11 cellular contexts compared by ENCODE assay signal in the genomic region with DNA sequence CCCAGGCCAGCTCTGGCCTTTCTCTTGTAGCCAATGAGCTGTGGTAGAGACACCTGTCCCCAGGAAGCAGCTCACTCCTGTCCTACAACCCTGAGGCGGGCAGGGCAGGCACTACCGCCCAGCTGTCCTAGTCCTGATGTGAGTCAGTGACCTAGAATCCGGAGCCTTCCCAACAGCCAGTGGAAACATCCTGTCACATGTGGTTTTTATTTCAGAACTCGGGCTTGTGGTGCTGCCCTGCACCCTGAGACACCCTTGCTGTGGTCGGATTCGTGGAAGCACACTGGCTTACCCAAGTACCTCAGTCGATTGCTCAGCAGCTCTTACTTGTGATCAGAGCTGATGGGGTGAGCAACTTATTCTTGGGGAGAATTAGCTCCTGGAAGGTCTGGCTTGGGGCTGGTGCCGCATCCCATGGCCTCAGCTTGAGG.
DNase-seq lines count a peak whose midpoint lies in the region; ATAC-seq and TF ChIP-seq lines count a peak whose summit lies in the region.
"Had no signal": no experiment of that assay in that cellular context is flagged by ENCODE, and none has a peak within 500 bp of the region (broad histone marks: within the 10 kb centered on the region; RNA-seq: fewer than 3 reads in every experiment).

No MANE protein-coding gene starts in this region.

- no peak for TF ChIP-seq CTCF in BJ (IDR thresholded peaks at IDR 0.05; ENCODE audit: insufficient read depth, low read depth, low read length)
- no peak for TF ChIP-seq CTCF in HFFc6 (IDR thresholded peaks at IDR 0.05)

- H3K9me3 Mint-ChIP-seq in HFFc6: no peaks in the 10 kb centered on the region

- peak overlapping the region; percentile 38 for H3K4me3 Mint-ChIP-seq in HFFc6

- peak overlapping the region; percentile 78 for H3K27ac Mint-ChIP-seq in HFFc6

- POLR2A ChIA-PET in BJ (lab: Charles Lee): no interaction called here

- H3K36me3 ChIP-seq in BJ (ENCODE audit: control insufficient read depth, insufficient read depth, low read length): no peaks in the 10 kb centered on the region
- H3K36me3 ChIP-seq: lower lobe of right lung, upper lobe of left lung had no signal

- ATAC-seq in HG03280 (IDR thresholded peaks at IDR 0.05; ENCODE audit: unreplicated experiment) (no peak), GM21786 (IDR thresholded peaks at IDR 0.05; ENCODE audit: unreplicated experiment) (no peak)
- ATAC-seq: lower lobe of right lung had no signal

- peaks cover 60% of the 10 kb centered on the region for H3K4me1 Mint-ChIP-seq in HFFc6 (ENCODE audit: low read depth)

- DNase-seq in BJ (ENCODE audit: low read depth) (peak; percentile 80), HFFc6 (peak; percentile 93), hepatic stellate cell (ENCODE audit: low spot score) (peak; percentile 81), GDM1 (lab: John Stamatoyannopoulos, UW) (no peak), NCI-H1694 treated with DMSO at 0.1 percent for 48 hours (lab: John Stamatoyannopoulos, UW) (no peak)
- DNase-seq in activated CD4-positive, alpha-beta T cell treated with anti-CD3 and anti-CD28 coated beads, Interleukin-2, amount 50 U/mL, for 48 hours: peak; percentile 41 to 51
- DNase-seq: lower lobe of right lung, NCI-H1048, upper lobe of left lung had no signal

- no peak overlapping the region for H3K4me3 ChIP-seq in BJ (ENCODE audit: low read depth, low read length)
- H3K4me3 ChIP-seq: lower lobe of right lung, upper lobe of left lung had no signal

- H3K36me3 Mint-ChIP-seq in HFFc6 (ENCODE audit: low read depth): peaks cover 4% of the 10 kb centered on the region; the same call in 1 of the 2 replicates

- no peaks in the 10 kb centered on the region for H3K27me3 ChIP-seq in BJ (ENCODE audit: control insufficient read depth, insufficient read depth, low read length)
- H3K27me3 ChIP-seq: upper lobe of left lung had no signal

- peaks cover 6% of the 10 kb centered on the region for H3K27me3 Mint-ChIP-seq in HFFc6 (ENCODE audit: insufficient read depth)

- CTCF ChIA-PET in BJ (lab: Yijun Ruan, JAX): interaction anchor here (0.7 to 2.1 kb wide), 5 partner anchors 16 to 116 kb away, joined by 3 to 9 read pairs (median 3); a partner anchor contains a TSS

Comparison
In these comparisons a context has a peak if more than half of its experiments do, and no peak if none do; other contexts are left out.
1. DNase-seq: peak in BJ (single experiment), HFFc6 (single experiment), activated CD4-positive, alpha-beta T cell treated with anti-CD3 and anti-CD28 coated beads, Interleukin-2, amount 50 U/mL, for 48 hours (2 of 2) and hepatic stellate cell (single experiment); none in GDM1 (single experiment) and NCI-H1694 treated with DMSO at 0.1 percent for 48 hours (single experiment).